8 cellular contexts compared by ENCODE assay signal in genomic region chr1:11908139-11909021, GRCh38. TPM values are rescaled to one million over a fixed set of nuclear protein-coding genes. Genes with fewer than 3 reads are reported as not detected.
A peak's percentile ranks its signal among the peaks of the same experiment; 100 is the strongest.
DNase-seq lines count a peak whose midpoint lies in the region; ATAC-seq and TF ChIP-seq lines count a peak whose summit lies in the region.

No MANE protein-coding gene starts in this region.

- intact Hi-C loops in spleen (cut with DNase I; ENCODE audit: low total_unique reads), result no loop called here

- peak; percentile 62 for ATAC-seq in GM19023 (IDR thresholded peaks at IDR 0.05; ENCODE audit: unreplicated experiment)
- ATAC-seq in HG03175 (IDR thresholded peaks at IDR 0.05; ENCODE audit: unreplicated experiment), result peak; percentile 53
- peak; percentile 63 for ATAC-seq in WTC11

- H3K4me1 ChIP-seq in spleen, result peaks cover 0 to 51% (median 16%) of the 10 kb centered on the region in 6 donors

- H3K27me3 Mint-ChIP-seq in WTC11 (ENCODE audit: low read depth), result no peaks in the 10 kb centered on the region; the same call in 1 of the 2 replicates

- H3K36me3 Mint-ChIP-seq in WTC11, result no peaks in the 10 kb centered on the region

- H3K4me1 Mint-ChIP-seq in WTC11, result peaks cover 12% of the 10 kb centered on the region

- DNase-seq in AG08396 (ENCODE audit: low spot score), result peak; percentile 84
- peak; percentile 99 for DNase-seq in NCI-H2227 treated with DMSO at 0.1 percent for 48 hours (lab: John Stamatoyannopoulos, UW)
- peak; percentile 90 for DNase-seq in WTC11 (ENCODE audit: low spot score)
- peak in 58 of 61 donors; percentile 33 to 94 (median 76) for DNase-seq in caudate nucleus (lab: John Stamatoyannopoulos, UW)
- DNase-seq in inferior parietal cortex (ENCODE audit: extremely low spot score), result peak; percentile 92
- DNase-seq in spleen, result peak; percentile 94

- POLR2A ChIA-PET in WTC11 (lab: Charles Lee), result interaction anchor here (0.6 to 3.4 kb wide), 34 partner anchors 9 to 297 kb away, joined by 3 to 61 read pairs (median 4); partner anchors contain the start of genes CLCN6, KIAA2013, MFN2 and MIIP

- peak overlapping the region; percentile 24 to 79 (median 56) for H3K4me3 ChIP-seq in spleen

- no peaks in the 10 kb centered on the region for H3K9me3 ChIP-seq in spleen

- peak overlapping the region; percentile 100 for H3K27ac Mint-ChIP-seq in WTC11

- no peaks in the 10 kb centered on the region for H3K36me3 ChIP-seq in spleen

- H3K27ac ChIP-seq in caudate nucleus (ENCODE audit: low read depth, low read length), result peak overlapping the region; percentile 100
- peak overlapping the region; percentile 95 to 99 (median 98) for H3K27ac ChIP-seq in spleen

- H3K4me3 Mint-ChIP-seq in WTC11, result peak overlapping the region; percentile 85

- TF ChIP-seq POLR2A in spleen (IDR thresholded peaks at IDR 0.05), result peak; percentile 89 to 99 (median 98)

- TF ChIP-seq CTCF in WTC11 (IDR thresholded peaks at IDR 0.05) (no peak), spleen (IDR thresholded peaks at IDR 0.05 in 8 of 11, conservative IDR thresholded peaks at IDR 0.05 in 3 of 11) (peak in 1 of 11 experiments; percentile 32)

- no peaks in the 10 kb centered on the region for H3K9me3 Mint-ChIP-seq in WTC11

- CTCF ChIA-PET in WTC11 (lab: Charles Lee), result interaction anchor here (0.5 to 5.5 kb wide), 12 partner anchors 9 to 199 kb away, joined by 3 to 49 read pairs (median 4); partner anchors contain the start of gene MFN2

- H3K27me3 ChIP-seq in spleen (replicated peaks in 1 of 7), result no peaks in the 10 kb centered on the region

- 0 to 1% (median 1%) methylated on average over 39 to 41 of the region's 41 CpGs for WGBS in spleen, 5 donors

TF ChIP-seq in WTC11, 78 proteins besides CTCF, POLR2A, EP300 and RAD21 (continues in another document):
- TF ChIP-seq SOX15 (CRISPR knock-in tag; IDR thresholded peaks at IDR 0.05) (peak; percentile 97), ATF1 (CRISPR knock-in tag; IDR thresholded peaks at IDR 0.05) (peak; percentile 61; the same call in 1 of the 2 replicates), ZNF396 (CRISPR knock-in tag; IDR thresholded peaks at IDR 0.05; ENCODE audit: borderline replicate concordance) (no peak), TEAD4 (CRISPR knock-in tag; IDR thresholded peaks at IDR 0.05) (peak; percentile 18; the same call in 1 of the 2 replicates), IRF2 (CRISPR knock-in tag; IDR thresholded peaks at IDR 0.05; ENCODE audit: borderline replicate concordance, low read depth) (peak; percentile 78), SMAD4 (CRISPR knock-in tag; IDR thresholded peaks at IDR 0.05) (0 out of 2 replicates have a peak, but pooled peaks have one; percentile 69), ZBTB21 (CRISPR knock-in tag; IDR thresholded peaks at IDR 0.05; ENCODE audit: borderline replicate concordance) (no peak), PREB (CRISPR knock-in tag; IDR thresholded peaks at IDR 0.05; ENCODE audit: borderline replicate concordance) (peak; percentile 93; the same call in 1 of the 2 replicates), STAT6 (CRISPR knock-in tag; conservative IDR thresholded peaks at IDR 0.05; ENCODE audit: low read depth) (no peak), PRDM15 (CRISPR knock-in tag; IDR thresholded peaks at IDR 0.05) (no peak), ETV6 (CRISPR knock-in tag; IDR thresholded peaks at IDR 0.05) (peak; percentile 76; the same call in 1 of the 2 replicates), ZNF423 (CRISPR knock-in tag; IDR thresholded peaks at IDR 0.05) (peak; percentile 49; the same call in 1 of the 2 replicates), ZNF138 (CRISPR knock-in tag; conservative IDR thresholded peaks at IDR 0.05) (no peak)
- TF ChIP-seq, protein P1, sequence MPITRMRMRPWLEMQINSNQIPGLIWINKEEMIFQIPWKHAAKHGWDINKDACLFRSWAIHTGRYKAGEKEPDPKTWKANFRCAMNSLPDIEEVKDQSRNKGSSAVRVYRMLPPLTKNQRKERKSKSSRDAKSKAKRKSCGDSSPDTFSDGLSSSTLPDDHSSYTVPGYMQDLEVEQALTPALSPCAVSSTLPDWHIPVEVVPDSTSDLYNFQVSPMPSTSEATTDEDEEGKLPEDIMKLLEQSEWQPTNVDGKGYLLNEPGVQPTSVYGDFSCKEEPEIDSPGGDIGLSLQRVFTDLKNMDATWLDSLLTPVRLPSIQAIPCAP (CRISPR knock-in tag; IDR thresholded peaks at IDR 0.05), result peak; percentile 85
- TF ChIP-seq, protein P2, sequence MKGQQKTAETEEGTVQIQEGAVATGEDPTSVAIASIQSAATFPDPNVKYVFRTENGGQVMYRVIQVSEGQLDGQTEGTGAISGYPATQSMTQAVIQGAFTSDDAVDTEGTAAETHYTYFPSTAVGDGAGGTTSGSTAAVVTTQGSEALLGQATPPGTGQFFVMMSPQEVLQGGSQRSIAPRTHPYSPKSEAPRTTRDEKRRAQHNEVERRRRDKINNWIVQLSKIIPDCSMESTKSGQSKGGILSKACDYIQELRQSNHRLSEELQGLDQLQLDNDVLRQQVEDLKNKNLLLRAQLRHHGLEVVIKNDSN (CRISPR knock-in tag; IDR thresholded peaks at IDR 0.05), result peak; percentile 72; the same call in 1 of the 2 replicates
- TF ChIP-seq, protein P3, sequence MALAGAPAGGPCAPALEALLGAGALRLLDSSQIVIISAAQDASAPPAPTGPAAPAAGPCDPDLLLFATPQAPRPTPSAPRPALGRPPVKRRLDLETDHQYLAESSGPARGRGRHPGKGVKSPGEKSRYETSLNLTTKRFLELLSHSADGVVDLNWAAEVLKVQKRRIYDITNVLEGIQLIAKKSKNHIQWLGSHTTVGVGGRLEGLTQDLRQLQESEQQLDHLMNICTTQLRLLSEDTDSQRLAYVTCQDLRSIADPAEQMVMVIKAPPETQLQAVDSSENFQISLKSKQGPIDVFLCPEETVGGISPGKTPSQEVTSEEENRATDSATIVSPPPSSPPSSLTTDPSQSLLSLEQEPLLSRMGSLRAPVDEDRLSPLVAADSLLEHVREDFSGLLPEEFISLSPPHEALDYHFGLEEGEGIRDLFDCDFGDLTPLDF (CRISPR knock-in tag; IDR thresholded peaks at IDR 0.05), result 0 out of 2 replicates have a peak, but pooled peaks have one; percentile 66

RNA-seq across cellular contexts. Expression of gene KIAA2013, which starts 17.8 kb away (rescaled TPM):
- total RNA-seq in WTC11 (2021) (45.3 to 50.2 TPM (median 45.6 TPM) in 3 replicates), spleen (10 to 100 TPM; 39.0 to 93.0 (median 45.8) TPM)
- polyA plus RNA-seq in spleen, result 10 to 100 TPM; 20.7 to 36.2 (median 26.5) TPM

RNA-seq across cellular contexts. Expression of gene PLOD1, which starts 26.1 kb away (rescaled TPM):
- total RNA-seq in WTC11 (2021) (46.9 to 73.8 TPM (median 67.3 TPM) in 3 replicates), spleen (10 to 100 TPM; 40.0 to 53.4 (median 46.4) TPM)
- polyA plus RNA-seq in spleen, result 10 to 100 TPM; 11.6 to 19.7 (median 14.5) TPM

RNA-seq across cellular contexts. Expression of gene NPPB, which starts 49.6 kb away (rescaled TPM):
- total RNA-seq in WTC11 (2021) (0.27 TPM in 1 of 3 replicates, not detected in the others), spleen (not detected)
- polyA plus RNA-seq in spleen, result under 1 TPM; 0.38 to 0.80 (median 0.57) TPM

Comparison
In these comparisons a context has a peak if more than half of its experiments do, and no peak if none do; other contexts are left out.
1. Peak in every context shown above with its lines: DNase-seq, ATAC-seq, H3K4me3 ChIP-seq and H3K27ac ChIP-seq.